In the genomic region with DNA sequence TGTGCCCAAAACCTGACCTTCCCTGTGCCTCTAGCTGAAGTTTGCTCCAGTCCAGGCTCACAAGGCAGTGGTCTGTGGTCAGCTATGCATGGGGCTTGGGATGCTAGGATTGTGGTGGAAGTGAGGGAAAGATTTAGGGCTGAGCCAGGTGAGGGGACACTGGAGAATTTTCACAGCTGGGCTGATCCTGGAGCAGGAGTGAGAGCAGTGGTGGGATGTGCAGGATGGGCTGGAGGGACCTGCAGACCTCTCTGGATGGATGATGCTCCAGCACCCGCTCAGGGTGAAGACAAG, we compare ENCODE assay signal across 2 cellular contexts.
TF ChIP-seq lines count a peak whose summit lies in the region.

No MANE protein-coding gene starts in this region.

TF ChIP-seq in SK-N-SH, 30 proteins besides CTCF, POLR2A, EP300 and RAD21 (continued from another document):
- TF ChIP-seq, protein P1, sequence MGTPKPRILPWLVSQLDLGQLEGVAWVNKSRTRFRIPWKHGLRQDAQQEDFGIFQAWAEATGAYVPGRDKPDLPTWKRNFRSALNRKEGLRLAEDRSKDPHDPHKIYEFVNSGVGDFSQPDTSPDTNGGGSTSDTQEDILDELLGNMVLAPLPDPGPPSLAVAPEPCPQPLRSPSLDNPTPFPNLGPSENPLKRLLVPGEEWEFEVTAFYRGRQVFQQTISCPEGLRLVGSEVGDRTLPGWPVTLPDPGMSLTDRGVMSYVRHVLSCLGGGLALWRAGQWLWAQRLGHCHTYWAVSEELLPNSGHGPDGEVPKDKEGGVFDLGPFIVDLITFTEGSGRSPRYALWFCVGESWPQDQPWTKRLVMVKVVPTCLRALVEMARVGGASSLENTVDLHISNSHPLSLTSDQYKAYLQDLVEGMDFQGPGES (IDR thresholded peaks at IDR 0.05; ENCODE audit: low read depth, low read length): no peak
- no peak for TF ChIP-seq NRF1 (IDR thresholded peaks at IDR 0.05; ENCODE audit: low read depth, low read length)
- TF ChIP-seq SIN3A (IDR thresholded peaks at IDR 0.05; ENCODE audit: borderline replicate concordance, low read depth, low read length): no peak
- TF ChIP-seq MXI1 (IDR thresholded peaks at IDR 0.05; ENCODE audit: low read depth, low read length): no peak
- no peak for TF ChIP-seq FOXJ3 (CRISPR knock-in tag; IDR thresholded peaks at IDR 0.05)
- TF ChIP-seq RCOR1 (IDR thresholded peaks at IDR 0.05; ENCODE audit: low read length): no peak
- no peak for TF ChIP-seq TEAD4 (IDR thresholded peaks at IDR 0.05; ENCODE audit: borderline replicate concordance, insufficient read depth)
- no peak for TF ChIP-seq FOSL2 (IDR thresholded peaks at IDR 0.05; ENCODE audit: borderline replicate concordance, low read depth)
- TF ChIP-seq RXRA (IDR thresholded peaks at IDR 0.05; ENCODE audit: borderline replicate concordance, low read depth): no peak
- TF ChIP-seq TAF1 (IDR thresholded peaks at IDR 0.05; ENCODE audit: borderline replicate concordance, low read depth, low read length): no peak
- no peak for TF ChIP-seq YY1 (IDR thresholded peaks at IDR 0.05; ENCODE audit: low read depth)
- TF ChIP-seq FOXM1 (IDR thresholded peaks at IDR 0.05; ENCODE audit: low read depth): no peak
- TF ChIP-seq, protein P2, sequence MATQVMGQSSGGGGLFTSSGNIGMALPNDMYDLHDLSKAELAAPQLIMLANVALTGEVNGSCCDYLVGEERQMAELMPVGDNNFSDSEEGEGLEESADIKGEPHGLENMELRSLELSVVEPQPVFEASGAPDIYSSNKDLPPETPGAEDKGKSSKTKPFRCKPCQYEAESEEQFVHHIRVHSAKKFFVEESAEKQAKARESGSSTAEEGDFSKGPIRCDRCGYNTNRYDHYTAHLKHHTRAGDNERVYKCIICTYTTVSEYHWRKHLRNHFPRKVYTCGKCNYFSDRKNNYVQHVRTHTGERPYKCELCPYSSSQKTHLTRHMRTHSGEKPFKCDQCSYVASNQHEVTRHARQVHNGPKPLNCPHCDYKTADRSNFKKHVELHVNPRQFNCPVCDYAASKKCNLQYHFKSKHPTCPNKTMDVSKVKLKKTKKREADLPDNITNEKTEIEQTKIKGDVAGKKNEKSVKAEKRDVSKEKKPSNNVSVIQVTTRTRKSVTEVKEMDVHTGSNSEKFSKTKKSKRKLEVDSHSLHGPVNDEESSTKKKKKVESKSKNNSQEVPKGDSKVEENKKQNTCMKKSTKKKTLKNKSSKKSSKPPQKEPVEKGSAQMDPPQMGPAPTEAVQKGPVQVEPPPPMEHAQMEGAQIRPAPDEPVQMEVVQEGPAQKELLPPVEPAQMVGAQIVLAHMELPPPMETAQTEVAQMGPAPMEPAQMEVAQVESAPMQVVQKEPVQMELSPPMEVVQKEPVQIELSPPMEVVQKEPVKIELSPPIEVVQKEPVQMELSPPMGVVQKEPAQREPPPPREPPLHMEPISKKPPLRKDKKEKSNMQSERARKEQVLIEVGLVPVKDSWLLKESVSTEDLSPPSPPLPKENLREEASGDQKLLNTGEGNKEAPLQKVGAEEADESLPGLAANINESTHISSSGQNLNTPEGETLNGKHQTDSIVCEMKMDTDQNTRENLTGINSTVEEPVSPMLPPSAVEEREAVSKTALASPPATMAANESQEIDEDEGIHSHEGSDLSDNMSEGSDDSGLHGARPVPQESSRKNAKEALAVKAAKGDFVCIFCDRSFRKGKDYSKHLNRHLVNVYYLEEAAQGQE (IDR thresholded peaks at IDR 0.05; ENCODE audit: low read depth, low read length): no peak
- TF ChIP-seq, protein P3, sequence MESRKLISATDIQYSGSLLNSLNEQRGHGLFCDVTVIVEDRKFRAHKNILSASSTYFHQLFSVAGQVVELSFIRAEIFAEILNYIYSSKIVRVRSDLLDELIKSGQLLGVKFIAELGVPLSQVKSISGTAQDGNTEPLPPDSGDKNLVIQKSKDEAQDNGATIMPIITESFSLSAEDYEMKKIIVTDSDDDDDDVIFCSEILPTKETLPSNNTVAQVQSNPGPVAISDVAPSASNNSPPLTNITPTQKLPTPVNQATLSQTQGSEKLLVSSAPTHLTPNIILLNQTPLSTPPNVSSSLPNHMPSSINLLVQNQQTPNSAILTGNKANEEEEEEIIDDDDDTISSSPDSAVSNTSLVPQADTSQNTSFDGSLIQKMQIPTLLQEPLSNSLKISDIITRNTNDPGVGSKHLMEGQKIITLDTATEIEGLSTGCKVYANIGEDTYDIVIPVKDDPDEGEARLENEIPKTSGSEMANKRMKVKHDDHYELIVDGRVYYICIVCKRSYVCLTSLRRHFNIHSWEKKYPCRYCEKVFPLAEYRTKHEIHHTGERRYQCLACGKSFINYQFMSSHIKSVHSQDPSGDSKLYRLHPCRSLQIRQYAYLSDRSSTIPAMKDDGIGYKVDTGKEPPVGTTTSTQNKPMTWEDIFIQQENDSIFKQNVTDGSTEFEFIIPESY (IDR thresholded peaks at IDR 0.05; ENCODE audit: borderline replicate concordance, low read depth): no peak
- TF ChIP-seq MEF2A (IDR thresholded peaks at IDR 0.05; ENCODE audit: borderline replicate concordance, low read depth): no peak
- TF ChIP-seq RFX5 (IDR thresholded peaks at IDR 0.05; ENCODE audit: low read length): no peak
- TF ChIP-seq, protein P4, sequence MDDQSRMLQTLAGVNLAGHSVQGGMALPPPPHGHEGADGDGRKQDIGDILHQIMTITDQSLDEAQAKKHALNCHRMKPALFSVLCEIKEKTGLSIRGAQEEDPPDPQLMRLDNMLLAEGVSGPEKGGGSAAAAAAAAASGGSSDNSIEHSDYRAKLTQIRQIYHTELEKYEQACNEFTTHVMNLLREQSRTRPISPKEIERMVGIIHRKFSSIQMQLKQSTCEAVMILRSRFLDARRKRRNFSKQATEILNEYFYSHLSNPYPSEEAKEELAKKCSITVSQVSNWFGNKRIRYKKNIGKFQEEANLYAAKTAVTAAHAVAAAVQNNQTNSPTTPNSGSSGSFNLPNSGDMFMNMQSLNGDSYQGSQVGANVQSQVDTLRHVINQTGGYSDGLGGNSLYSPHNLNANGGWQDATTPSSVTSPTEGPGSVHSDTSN (IDR thresholded peaks at IDR 0.05): no peak

TF ChIP-seq in SK-N-SH treated with all-trans-retinoic acid at 6 μM for 48 hours, 23 proteins besides CTCF, POLR2A, EP300 and RAD21 (continued from another document):
- TF ChIP-seq, protein P5, sequence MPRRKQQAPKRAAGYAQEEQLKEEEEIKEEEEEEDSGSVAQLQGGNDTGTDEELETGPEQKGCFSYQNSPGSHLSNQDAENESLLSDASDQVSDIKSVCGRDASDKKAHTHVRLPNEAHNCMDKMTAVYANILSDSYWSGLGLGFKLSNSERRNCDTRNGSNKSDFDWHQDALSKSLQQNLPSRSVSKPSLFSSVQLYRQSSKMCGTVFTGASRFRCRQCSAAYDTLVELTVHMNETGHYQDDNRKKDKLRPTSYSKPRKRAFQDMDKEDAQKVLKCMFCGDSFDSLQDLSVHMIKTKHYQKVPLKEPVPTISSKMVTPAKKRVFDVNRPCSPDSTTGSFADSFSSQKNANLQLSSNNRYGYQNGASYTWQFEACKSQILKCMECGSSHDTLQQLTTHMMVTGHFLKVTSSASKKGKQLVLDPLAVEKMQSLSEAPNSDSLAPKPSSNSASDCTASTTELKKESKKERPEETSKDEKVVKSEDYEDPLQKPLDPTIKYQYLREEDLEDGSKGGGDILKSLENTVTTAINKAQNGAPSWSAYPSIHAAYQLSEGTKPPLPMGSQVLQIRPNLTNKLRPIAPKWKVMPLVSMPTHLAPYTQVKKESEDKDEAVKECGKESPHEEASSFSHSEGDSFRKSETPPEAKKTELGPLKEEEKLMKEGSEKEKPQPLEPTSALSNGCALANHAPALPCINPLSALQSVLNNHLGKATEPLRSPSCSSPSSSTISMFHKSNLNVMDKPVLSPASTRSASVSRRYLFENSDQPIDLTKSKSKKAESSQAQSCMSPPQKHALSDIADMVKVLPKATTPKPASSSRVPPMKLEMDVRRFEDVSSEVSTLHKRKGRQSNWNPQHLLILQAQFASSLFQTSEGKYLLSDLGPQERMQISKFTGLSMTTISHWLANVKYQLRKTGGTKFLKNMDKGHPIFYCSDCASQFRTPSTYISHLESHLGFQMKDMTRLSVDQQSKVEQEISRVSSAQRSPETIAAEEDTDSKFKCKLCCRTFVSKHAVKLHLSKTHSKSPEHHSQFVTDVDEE (CRISPR knock-in tag; IDR thresholded peaks at IDR 0.05): no peak
- TF ChIP-seq, protein P6, sequence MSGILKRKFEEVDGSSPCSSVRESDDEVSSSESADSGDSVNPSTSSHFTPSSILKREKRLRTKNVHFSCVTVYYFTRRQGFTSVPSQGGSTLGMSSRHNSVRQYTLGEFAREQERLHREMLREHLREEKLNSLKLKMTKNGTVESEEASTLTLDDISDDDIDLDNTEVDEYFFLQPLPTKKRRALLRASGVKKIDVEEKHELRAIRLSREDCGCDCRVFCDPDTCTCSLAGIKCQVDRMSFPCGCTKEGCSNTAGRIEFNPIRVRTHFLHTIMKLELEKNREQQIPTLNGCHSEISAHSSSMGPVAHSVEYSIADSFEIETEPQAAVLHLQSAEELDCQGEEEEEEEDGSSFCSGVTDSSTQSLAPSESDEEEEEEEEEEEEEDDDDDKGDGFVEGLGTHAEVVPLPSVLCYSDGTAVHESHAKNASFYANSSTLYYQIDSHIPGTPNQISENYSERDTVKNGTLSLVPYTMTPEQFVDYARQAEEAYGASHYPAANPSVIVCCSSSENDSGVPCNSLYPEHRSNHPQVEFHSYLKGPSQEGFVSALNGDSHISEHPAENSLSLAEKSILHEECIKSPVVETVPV (CRISPR knock-in tag; IDR thresholded peaks at IDR 0.05): no peak
- no peak for TF ChIP-seq BACH2 (CRISPR knock-in tag; IDR thresholded peaks at IDR 0.05; ENCODE audit: borderline replicate concordance)
- TF ChIP-seq ZC3H10 (CRISPR knock-in tag; IDR thresholded peaks at IDR 0.05): no peak
- TF ChIP-seq, protein P7, sequence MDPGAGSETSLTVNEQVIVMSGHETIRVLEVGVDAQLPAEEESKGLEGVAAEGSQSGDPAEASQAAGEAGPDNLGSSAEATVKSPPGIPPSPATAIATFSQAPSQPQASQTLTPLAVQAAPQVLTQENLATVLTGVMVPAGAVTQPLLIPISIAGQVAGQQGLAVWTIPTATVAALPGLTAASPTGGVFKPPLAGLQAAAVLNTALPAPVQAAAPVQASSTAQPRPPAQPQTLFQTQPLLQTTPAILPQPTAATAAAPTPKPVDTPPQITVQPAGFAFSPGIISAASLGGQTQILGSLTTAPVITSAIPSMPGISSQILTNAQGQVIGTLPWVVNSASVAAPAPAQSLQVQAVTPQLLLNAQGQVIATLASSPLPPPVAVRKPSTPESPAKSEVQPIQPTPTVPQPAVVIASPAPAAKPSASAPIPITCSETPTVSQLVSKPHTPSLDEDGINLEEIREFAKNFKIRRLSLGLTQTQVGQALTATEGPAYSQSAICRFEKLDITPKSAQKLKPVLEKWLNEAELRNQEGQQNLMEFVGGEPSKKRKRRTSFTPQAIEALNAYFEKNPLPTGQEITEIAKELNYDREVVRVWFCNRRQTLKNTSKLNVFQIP (CRISPR knock-in tag; IDR thresholded peaks at IDR 0.05; ENCODE audit: borderline replicate concordance, low read depth): no peak
- TF ChIP-seq, protein P8, sequence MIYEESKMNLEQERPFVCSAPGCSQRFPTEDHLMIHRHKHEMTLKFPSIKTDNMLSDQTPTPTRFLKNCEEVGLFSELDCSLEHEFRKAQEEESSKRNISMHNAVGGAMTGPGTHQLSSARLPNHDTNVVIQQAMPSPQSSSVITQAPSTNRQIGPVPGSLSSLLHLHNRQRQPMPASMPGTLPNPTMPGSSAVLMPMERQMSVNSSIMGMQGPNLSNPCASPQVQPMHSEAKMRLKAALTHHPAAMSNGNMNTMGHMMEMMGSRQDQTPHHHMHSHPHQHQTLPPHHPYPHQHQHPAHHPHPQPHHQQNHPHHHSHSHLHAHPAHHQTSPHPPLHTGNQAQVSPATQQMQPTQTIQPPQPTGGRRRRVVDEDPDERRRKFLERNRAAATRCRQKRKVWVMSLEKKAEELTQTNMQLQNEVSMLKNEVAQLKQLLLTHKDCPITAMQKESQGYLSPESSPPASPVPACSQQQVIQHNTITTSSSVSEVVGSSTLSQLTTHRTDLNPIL (CRISPR knock-in tag; IDR thresholded peaks at IDR 0.05; ENCODE audit: low read depth): no peak
